9 cellular contexts compared by ENCODE assay signal in the genomic region with DNA sequence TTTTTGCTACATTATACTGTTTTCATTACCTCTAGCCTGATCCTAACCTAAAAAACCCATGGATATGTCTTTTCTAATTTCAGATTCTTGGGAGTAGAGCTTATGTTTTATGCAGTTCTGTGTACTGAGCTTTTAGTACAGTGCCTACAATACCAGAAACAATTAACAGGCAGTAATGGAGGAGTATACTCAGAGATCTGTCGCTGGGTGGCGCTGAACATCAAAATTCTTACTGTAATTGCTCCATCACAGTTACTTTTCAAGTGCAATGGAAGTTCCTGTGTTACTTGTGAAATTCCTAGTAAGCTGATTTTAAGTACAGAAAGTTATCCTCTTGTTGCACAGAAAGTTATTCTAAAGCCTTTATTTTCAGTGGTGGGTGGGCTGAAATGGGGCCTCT.
DNase-seq lines count a peak whose midpoint lies in the region; ATAC-seq and TF ChIP-seq lines count a peak whose summit lies in the region.
"Had no signal": no experiment of that assay in that cellular context is flagged by ENCODE, and none has a peak within 500 bp of the region (broad histone marks: within the 10 kb centered on the region; RNA-seq: fewer than 3 reads in every experiment).

No MANE protein-coding gene starts in this region.

- H3K4me3 ChIP-seq in GM23338 (no peak overlapping the region), gastrocnemius medialis (no peak overlapping the region)
- H3K4me3 ChIP-seq: SJSA1 had no signal

- peaks cover 6% of the 10 kb centered on the region; the same call in 2 of the 3 replicates for H3K9me3 Mint-ChIP-seq in GM23338

- DNase-seq in COLO829 (ENCODE audit: low spot score) (peak; percentile 39), GM23338 (ENCODE audit: low spot score) (peak; percentile 82), NCI-H460 (ENCODE audit: extremely low read depth, low read depth) (peak; percentile 43), amniotic epithelial cell (ENCODE audit: low read depth) (peak; percentile 75), hippocampal formation (lab: John Stamatoyannopoulos, UW) (peak; percentile 41 to 67), gastrocnemius medialis (peak; percentile 32 to 42)
- no peak for DNase-seq in activated CD8-positive, alpha-beta memory T cell treated with anti-CD3 and anti-CD28 coated beads, Interleukin-2, amount 50 U/mL, for 48 hours

- no peaks in the 10 kb centered on the region for H3F3A ChIP-seq in GM23338 (replicated peaks; ENCODE audit: low read depth)

- H3K9me2 ChIP-seq in GM23338 (ENCODE audit: insufficient read depth), result no peaks in the 10 kb centered on the region

- H3K79me2 ChIP-seq in GM23338 (replicated peaks; ENCODE audit: insufficient read depth), result peaks cover 7% of the 10 kb centered on the region; the same call in 1 of the 2 replicates

- no peak overlapping the region for H3K4me3 Mint-ChIP-seq in GM23338

- peak; percentile 76 to 81 for TF ChIP-seq CTCF in GM23338 (conservative IDR thresholded peaks at IDR 0.05; ENCODE audit: low read depth in 2 of 2)
- TF ChIP-seq CTCF in gastrocnemius medialis (IDR thresholded peaks at IDR 0.05 in 4 of 5, conservative IDR thresholded peaks at IDR 0.05 in 1 of 5), result peak; percentile 26 to 62 (median 47)

- ATAC-seq in GM23338 (peak; percentile 88), gastrocnemius medialis (peak; percentile 87 to 92), GM21367 (IDR thresholded peaks at IDR 0.05; ENCODE audit: unreplicated experiment) (no peak)

- H3K36me3 ChIP-seq in GM23338 (ENCODE audit: insufficient read depth) (no peaks in the 10 kb centered on the region), gastrocnemius medialis (no peaks in the 10 kb centered on the region)
- H3K36me3 ChIP-seq: SJSA1 had no signal

- peaks cover 9% of the 10 kb centered on the region for H3K36me3 Mint-ChIP-seq in GM23338 (ENCODE audit: low read depth)

- no peak for TF ChIP-seq POLR2A in gastrocnemius medialis (IDR thresholded peaks at IDR 0.05)

- H3K4me1 Mint-ChIP-seq in GM23338, result no peaks in the 10 kb centered on the region

- in situ Hi-C loops in gastrocnemius medialis (cut with MboI; ENCODE audit: low sequenced_read_pairs in 4 of 4), result no loop called here

- H3K27ac ChIP-seq in GM23338 (ENCODE audit: low read depth), result no peak overlapping the region
- peak overlapping the region in 1 of 4 donors; percentile 7 for H3K27ac ChIP-seq in gastrocnemius medialis
- H3K27ac ChIP-seq: SJSA1 had no signal

- H2AFZ ChIP-seq in GM23338, result no peak overlapping the region

- H4K20me1 ChIP-seq in GM23338 (replicated peaks; ENCODE audit: insufficient read depth), result no peaks in the 10 kb centered on the region; the same call in 1 of the 2 replicates

- no peak overlapping the region for H3K4me2 ChIP-seq in GM23338

- intact Hi-C loops in gastrocnemius medialis (cut with DNase I; ENCODE audit: low total_unique reads), result loop anchor here (5.0 kb wide), 1 partner anchor 342 kb away; no protein-coding TSS in a partner anchor

- no peak overlapping the region; the same call in 1 of the 2 replicates for H3K27ac Mint-ChIP-seq in GM23338

- peaks cover 0 to 5% (median 0%) of the 10 kb centered on the region in 3 donors for H3K9me3 ChIP-seq in gastrocnemius medialis
- H3K9me3 ChIP-seq: SJSA1 had no signal

- H3K27me3 ChIP-seq in GM23338 (ENCODE audit: insufficient read depth), result no peaks in the 10 kb centered on the region
- no peaks in the 10 kb centered on the region for H3K27me3 ChIP-seq in gastrocnemius medialis
- H3K27me3 ChIP-seq: SJSA1 had no signal

- peaks cover 2% of the 10 kb centered on the region for H3K27me3 Mint-ChIP-seq in GM23338 (ENCODE audit: insufficient read depth, low read depth, poor library complexity)

- no peaks in the 10 kb centered on the region for H3K4me1 ChIP-seq in GM23338 (ENCODE audit: insufficient read depth)
- peaks cover 11 to 14% of the 10 kb centered on the region in 2 donors for H3K4me1 ChIP-seq in gastrocnemius medialis
- H3K4me1 ChIP-seq: SJSA1 had no signal

TF ChIP-seq in GM23338, 12 proteins besides CTCF, POLR2A, EP300 and RAD21:
- TF ChIP-seq POLR2AphosphoS5 (IDR thresholded peaks at IDR 0.05; ENCODE audit: low read depth), result no peak
- TF ChIP-seq REST (IDR thresholded peaks at IDR 0.05; ENCODE audit: unreplicated experiment), result no peak
- no peak for TF ChIP-seq CREB1 (CRISPR knock-in tag; IDR thresholded peaks at IDR 0.05; ENCODE audit: low read depth)
- TF ChIP-seq, protein P1, sequence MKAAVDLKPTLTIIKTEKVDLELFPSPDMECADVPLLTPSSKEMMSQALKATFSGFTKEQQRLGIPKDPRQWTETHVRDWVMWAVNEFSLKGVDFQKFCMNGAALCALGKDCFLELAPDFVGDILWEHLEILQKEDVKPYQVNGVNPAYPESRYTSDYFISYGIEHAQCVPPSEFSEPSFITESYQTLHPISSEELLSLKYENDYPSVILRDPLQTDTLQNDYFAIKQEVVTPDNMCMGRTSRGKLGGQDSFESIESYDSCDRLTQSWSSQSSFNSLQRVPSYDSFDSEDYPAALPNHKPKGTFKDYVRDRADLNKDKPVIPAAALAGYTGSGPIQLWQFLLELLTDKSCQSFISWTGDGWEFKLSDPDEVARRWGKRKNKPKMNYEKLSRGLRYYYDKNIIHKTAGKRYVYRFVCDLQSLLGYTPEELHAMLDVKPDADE (IDR thresholded peaks at IDR 0.05), result no peak
- TF ChIP-seq EZH2 (IDR thresholded peaks at IDR 0.05; ENCODE audit: low read depth, unreplicated experiment), result no peak
- no peak for TF ChIP-seq EZH2phosphoT487 (IDR thresholded peaks at IDR 0.05; ENCODE audit: unreplicated experiment)
TF ChIP-seq in GM23338: peak in this region for 0.
